Comparison of ENCODE assay signal across 12 cellular contexts in genomic region chr12:51973560-51973959, GRCh38. TPM values are rescaled to one million over a fixed set of nuclear protein-coding genes. Genes with fewer than 3 reads are reported as not detected.
A peak's percentile ranks its signal among the peaks of the same experiment; 100 is the strongest.
DNase-seq lines count a peak whose midpoint lies in the region; TF ChIP-seq lines count a peak whose summit lies in the region.
"Had no signal": no experiment of that assay in that cellular context is flagged by ENCODE, and none has a peak within 500 bp of the region (broad histone marks: within the 10 kb centered on the region; RNA-seq: fewer than 3 reads in every experiment).

No MANE protein-coding gene starts in this region.

- no peak overlapping the region for H3K4me2 ChIP-seq in mesenchymal stem cell (ENCODE audit: low read length, poor library complexity, severe bottlenecking)

- TF ChIP-seq POLR2A in transverse colon (IDR thresholded peaks at IDR 0.05): no peak

- intact Hi-C loops in transverse colon (cut with DNase I; ENCODE audit: low total_unique reads): no loop called here

- no peak overlapping the region for H3K23ac ChIP-seq in mesenchymal stem cell (ENCODE audit: low read length in 2 of 2)

- no peak for TF ChIP-seq EP300 in transverse colon (IDR thresholded peaks at IDR 0.05; ENCODE audit: low read depth)

- peak overlapping the region; percentile 3 for H3K4me3 Mint-ChIP-seq in activated naive CD4-positive, alpha-beta T cell treated with anti-CD3 and anti-CD28 coated beads, Interleukin-2, amount 50 U/mL, for 24 hours

- H3K36me3 Mint-ChIP-seq in activated naive CD4-positive, alpha-beta T cell treated with anti-CD3 and anti-CD28 coated beads, Interleukin-2, amount 50 U/mL, for 24 hours: peaks cover 11% of the 10 kb centered on the region

- no peaks in the 10 kb centered on the region for H3K9me3 Mint-ChIP-seq in activated naive CD4-positive, alpha-beta T cell treated with anti-CD3 and anti-CD28 coated beads, Interleukin-2, amount 50 U/mL, for 24 hours

- 78% methylated on average over 4 of the region's 4 CpGs for WGBS in mesenchymal stem cell
- WGBS in transverse colon (ENCODE audit: low coverage in 1 of 2), 2 donors: 73 to 80% methylated on average over 4 of the region's 4 CpGs

- peaks cover 23% of the 10 kb centered on the region for H3K79me1 ChIP-seq in mesenchymal stem cell (replicated peaks; ENCODE audit: low read length, poor library complexity, severe bottlenecking)

- H3K4me3 ChIP-seq in coronary artery (peak overlapping the region; percentile 3), mesenchymal stem cell (ENCODE audit: insufficient read depth in 1 of 2, low read depth in 1 of 2, low read length in 2 of 2) (peak overlapping the region in 1 of 2 experiments; percentile 65), transverse colon (no peak overlapping the region)

- peak overlapping the region in 1 of 2 experiments; percentile 16 for H3K18ac ChIP-seq in mesenchymal stem cell (ENCODE audit: low read depth in 1 of 2, low read length in 2 of 2)

- no peak overlapping the region for H2BK120ac ChIP-seq in mesenchymal stem cell (ENCODE audit: low read depth, low read length)

- no peak overlapping the region for H2BK5ac ChIP-seq in mesenchymal stem cell (ENCODE audit: low read depth, low read length, poor library complexity, severe bottlenecking)

- no peak overlapping the region for H3K27ac ChIP-seq in coronary artery
- H3K27ac ChIP-seq in mesenchymal stem cell (ENCODE audit: low read length, poor library complexity, severe bottlenecking): no peak overlapping the region
- H3K27ac ChIP-seq in transverse colon: peak overlapping the region in 3 of 4 donors; percentile 0 to 45 (median 32)
- H3K27ac ChIP-seq: VCaP had no signal

- TF ChIP-seq CTCF in coronary artery (IDR thresholded peaks at IDR 0.05) (no peak), transverse colon (IDR thresholded peaks at IDR 0.05) (no peak)

- H3K9me3 ChIP-seq in mesenchymal stem cell (ENCODE audit: control insufficient read depth, low read length) (no peaks in the 10 kb centered on the region), transverse colon (no peaks in the 10 kb centered on the region)

- H3K9ac ChIP-seq in mesenchymal stem cell (ENCODE audit: low read length): peak overlapping the region; percentile 74

- no peak overlapping the region for H2BK12ac ChIP-seq in mesenchymal stem cell (ENCODE audit: low read length in 2 of 2)

- no peak overlapping the region for H2AK5ac ChIP-seq in mesenchymal stem cell (ENCODE audit: low read length, severe bottlenecking)

- H3K27me3 Mint-ChIP-seq in activated naive CD4-positive, alpha-beta T cell treated with anti-CD3 and anti-CD28 coated beads, Interleukin-2, amount 50 U/mL, for 24 hours: no peaks in the 10 kb centered on the region

- H3K4me1 Mint-ChIP-seq in activated naive CD4-positive, alpha-beta T cell treated with anti-CD3 and anti-CD28 coated beads, Interleukin-2, amount 50 U/mL, for 24 hours: peaks cover 71% of the 10 kb centered on the region

- no peak overlapping the region for H2BK15ac ChIP-seq in mesenchymal stem cell (ENCODE audit: low read depth, poor library complexity, severe bottlenecking)

- H3K4me1 ChIP-seq in mesenchymal stem cell (ENCODE audit: control insufficient read depth, insufficient read depth, low read depth, low read length) (peaks cover 36% of the 10 kb centered on the region), transverse colon (peaks cover 11 to 57% (median 42%) of the 10 kb centered on the region in 4 donors)

- H3K27ac Mint-ChIP-seq in activated naive CD4-positive, alpha-beta T cell treated with anti-CD3 and anti-CD28 coated beads, Interleukin-2, amount 50 U/mL, for 24 hours: no peak overlapping the region

- no peak overlapping the region for H3K14ac ChIP-seq in mesenchymal stem cell (ENCODE audit: low read length in 2 of 2)

- H3K36me3 ChIP-seq in mesenchymal stem cell (ENCODE audit: control insufficient read depth in 1 of 2, insufficient read depth in 2 of 2, low read depth in 1 of 2, low read length in 2 of 2) (peaks cover 9 to 33% of the 10 kb centered on the region in 2 experiments), transverse colon (peaks cover 0 to 19% (median 3%) of the 10 kb centered on the region in 4 donors)

- in situ Hi-C loops in transverse colon (cut with MboI; ENCODE audit: low pct_ligation_motif_present in 1 of 4, low pct_unique_long_range_greater_than_20kb in 1 of 4, low sequenced_read_pairs in 3 of 4): loop anchor here in 1 of 4 donors (10.0 kb wide), 1 partner anchor 49 kb away; no protein-coding TSS in a partner anchor

- no peak overlapping the region for H4K8ac ChIP-seq in mesenchymal stem cell (ENCODE audit: low read length)

- no peak overlapping the region for H3K4ac ChIP-seq in mesenchymal stem cell (ENCODE audit: low read depth in 1 of 2, low read length in 2 of 2)

- no peak overlapping the region for H4K91ac ChIP-seq in mesenchymal stem cell (ENCODE audit: low read length)

- DNase-seq in activated naive CD4-positive, alpha-beta T cell treated with anti-CD3 and anti-CD28 coated beads, Interleukin-2, amount 50 U/mL, for 16 hours: no peak
- DNase-seq in coronary artery (ENCODE audit: low spot score) (no peak), mesenchymal stem cell (no peak), transverse colon (no peak), RKO (ENCODE audit: low spot score) (no peak), SIG-M5 treated with dmso at 0.1 percent for 504 hours (lab: John Stamatoyannopoulos, UW; ENCODE audit: unreplicated experiment) (no peak), retina (no peak)
- DNase-seq: ACHN, NCI-H187, SHP77 treated with DMSO at 0.1 percent for 48 hours had no signal

- H3K27me3 ChIP-seq in mesenchymal stem cell (ENCODE audit: control insufficient read depth in 1 of 2, insufficient read depth in 1 of 2, low read length in 2 of 2) (no peaks in the 10 kb centered on the region), transverse colon (no peaks in the 10 kb centered on the region)

- no peak overlapping the region for H2AFZ ChIP-seq in mesenchymal stem cell (ENCODE audit: low read depth, low read length)

RNA-seq across cellular contexts. Expression of gene ACVR1B, which starts 22.1 kb away (rescaled TPM):
- polyA plus RNA-seq in mesenchymal stem cell (2013, experiment 1 of 2): 13.6 TPM
- polyA plus RNA-seq in mesenchymal stem cell (2013, experiment 2 of 2): 13.2 TPM
- 10 to 100 TPM; 22.5 to 96.9 (median 68.7) TPM for total RNA-seq in transverse colon

RNA-seq across cellular contexts. Expression of gene TAMALIN, which starts 33.2 kb away (rescaled TPM):
- 17.3 TPM for polyA plus RNA-seq in mesenchymal stem cell (2013, experiment 1 of 2)
- 17.8 TPM for polyA plus RNA-seq in mesenchymal stem cell (2013, experiment 2 of 2)
- total RNA-seq in transverse colon: 10 to 100 TPM in 2 of 4 donors, 1 to 10 TPM in 2; 5.9 to 20.6 (median 9.7) TPM

Comparison
In these comparisons a context has a peak if more than half of its experiments do, and no peak if none do; other contexts are left out.
1. H3K27ac ChIP-seq: peak in transverse colon (3 of 4); none in coronary artery (0 of 2) and mesenchymal stem cell (single experiment).